18 cellular contexts compared by ENCODE assay signal in the genomic region with DNA sequence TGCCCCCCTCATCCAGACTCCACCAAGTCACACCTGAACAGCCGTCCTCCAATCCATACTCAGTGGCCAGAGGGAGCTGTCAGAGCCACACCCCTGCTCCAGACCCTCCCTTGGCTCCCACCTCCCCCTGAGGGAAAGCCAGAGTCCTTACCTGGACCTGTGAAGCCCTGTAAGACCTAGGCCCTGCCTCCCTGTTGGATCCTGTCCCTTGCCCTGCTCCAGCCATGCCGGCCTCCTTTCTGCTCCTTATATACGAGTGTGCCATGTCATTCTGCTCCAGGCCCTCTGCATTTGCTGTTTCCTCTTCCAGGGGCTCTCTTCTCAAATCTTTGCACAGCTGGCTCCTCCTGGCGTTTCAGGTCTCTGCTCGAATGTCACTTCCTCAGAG.
DNase-seq lines count a peak whose midpoint lies in the region; ATAC-seq, FAIRE-seq and TF ChIP-seq lines count a peak whose summit lies in the region.
"Had no signal": no experiment of that assay in that cellular context is flagged by ENCODE, and none has a peak within 500 bp of the region (broad histone marks: within the 10 kb centered on the region; RNA-seq: fewer than 3 reads in every experiment).

No MANE protein-coding gene starts in this region.

- no peaks in the 10 kb centered on the region for H3K9me3 Mint-ChIP-seq in astrocyte (ENCODE audit: unreplicated experiment)
- no peaks in the 10 kb centered on the region for H3K9me3 Mint-ChIP-seq in chondrocyte (ENCODE audit: low read depth)
- H3K9me3 Mint-ChIP-seq: CD4-positive, CD25-positive, alpha-beta regulatory T cell; GM23338 had no signal

- H3K27ac Mint-ChIP-seq in astrocyte (ENCODE audit: unreplicated experiment) = peak overlapping the region; percentile 9
- H3K27ac Mint-ChIP-seq in chondrocyte (ENCODE audit: unreplicated experiment) = no peak overlapping the region
- H3K27ac Mint-ChIP-seq: CD4-positive, CD25-positive, alpha-beta regulatory T cell; GM23338 had no signal

- FAIRE-seq in astrocyte (lab: Jason Lieb, UNC) = no peak
- FAIRE-seq: GM12892 had no signal

- TF ChIP-seq POLR2A in upper lobe of left lung (IDR thresholded peaks at IDR 0.05) = no peak

- peak; percentile 7 for DNase-seq in COLO668 (lab: John Stamatoyannopoulos, UW; ENCODE audit: unreplicated experiment)
- peak; percentile 27 for DNase-seq in OCI-M1 (lab: John Stamatoyannopoulos, UW)
- no peak for DNase-seq in astrocyte (ENCODE audit: low read depth)
- no peak for DNase-seq in upper lobe of left lung
- no peak for DNase-seq in chondrocyte (ENCODE audit: low spot score)
- DNase-seq in foreskin melanocyte = no peak
- DNase-seq: CD4-positive, CD25-positive, alpha-beta regulatory T cell; DND-41; NCI-H1048; NCI-H1436 treated with DMSO at 0.1 percent for 48 hours; NCI-H524 treated with DMSO at 0.1 percent for 48 hours had no signal

- H3K36me3 Mint-ChIP-seq in astrocyte (ENCODE audit: low read depth, unreplicated experiment) (no peaks in the 10 kb centered on the region), chondrocyte (ENCODE audit: low read depth) (no peaks in the 10 kb centered on the region)
- H3K36me3 Mint-ChIP-seq: CD4-positive, CD25-positive, alpha-beta regulatory T cell had no signal

- ATAC-seq in SK-N-SH treated with all-trans-retinoic acid at 6 μM for 48 hours (no peak), upper lobe of left lung (ENCODE audit: low FRiP score in 2 of 2) (no peak)
- ATAC-seq: GM23338, HCT116 had no signal

- H2AFZ ChIP-seq in astrocyte (ENCODE audit: low read depth, low read length) = no peak overlapping the region
- H2AFZ ChIP-seq: GM23338 had no signal

- no peak overlapping the region for H3K4me3 Mint-ChIP-seq in astrocyte (ENCODE audit: unreplicated experiment)
- H3K4me3 Mint-ChIP-seq in chondrocyte (ENCODE audit: unreplicated experiment) = no peak overlapping the region
- H3K4me3 Mint-ChIP-seq: CD4-positive, CD25-positive, alpha-beta regulatory T cell; GM23338 had no signal

- WGBS in upper lobe of left lung, 2 donors = 43 to 45% methylated on average over 5 of the region's 5 CpGs

- H3K9me3 ChIP-seq in astrocyte (ENCODE audit: insufficient read depth, low read depth, low read length) = no peaks in the 10 kb centered on the region
- no peaks in the 10 kb centered on the region for H3K9me3 ChIP-seq in upper lobe of left lung
- H3K9me3 ChIP-seq: SJSA1 had no signal

- H3K27me3 ChIP-seq in astrocyte (ENCODE audit: insufficient read depth, low read length) (peaks cover 8% of the 10 kb centered on the region), upper lobe of left lung (no peaks in the 10 kb centered on the region)

- H3K36me3 ChIP-seq in astrocyte (ENCODE audit: insufficient read depth, low read length) (no peaks in the 10 kb centered on the region), upper lobe of left lung (no peaks in the 10 kb centered on the region)
- H3K36me3 ChIP-seq: SJSA1 had no signal

- no peak overlapping the region for H3K9ac ChIP-seq in astrocyte (ENCODE audit: low read length)

- H3K27ac ChIP-seq in C4-2B (peak overlapping the region; percentile 54), astrocyte (ENCODE audit: low read depth, low read length) (no peak overlapping the region), upper lobe of left lung (no peak overlapping the region)
- H3K27ac ChIP-seq: RWPE1, SJSA1 had no signal

- H3K79me2 ChIP-seq in astrocyte (ENCODE audit: insufficient read depth, low read length) = no peaks in the 10 kb centered on the region

- no peak overlapping the region for H3K4me2 ChIP-seq in astrocyte (ENCODE audit: low read length)
- H3K4me2 ChIP-seq: GM23338 had no signal

- no peaks in the 10 kb centered on the region for H4K20me1 ChIP-seq in astrocyte (ENCODE audit: insufficient read depth, low read length)

- H3K4me1 Mint-ChIP-seq in astrocyte (ENCODE audit: low read depth, unreplicated experiment) (no peaks in the 10 kb centered on the region), chondrocyte (ENCODE audit: low read depth) (no peaks in the 10 kb centered on the region)

- TF ChIP-seq EP300 in upper lobe of left lung (IDR thresholded peaks at IDR 0.05) = no peak

- H3K4me1 ChIP-seq in astrocyte (ENCODE audit: insufficient read depth, low read length) (no peaks in the 10 kb centered on the region), upper lobe of left lung (peaks cover 0 to 7% (median 4%) of the 10 kb centered on the region in 4 donors)

- H3K4me3 ChIP-seq in astrocyte (ENCODE audit: insufficient read depth, low read depth, low read length) (no peak overlapping the region), upper lobe of left lung (no peak overlapping the region)
- H3K4me3 ChIP-seq: GM23338, SJSA1 had no signal

- no peak for TF ChIP-seq CTCF in C4-2B (conservative IDR thresholded peaks at IDR 0.05)
- no peak for TF ChIP-seq CTCF in astrocyte (IDR thresholded peaks at IDR 0.05; ENCODE audit: insufficient read depth, low read depth, low read length)
- TF ChIP-seq CTCF in upper lobe of left lung (IDR thresholded peaks at IDR 0.05) = no peak
- no peak for TF ChIP-seq CTCF in chondrocyte (IDR thresholded peaks at IDR 0.05)

- peaks cover 33% of the 10 kb centered on the region for H3K27me3 Mint-ChIP-seq in astrocyte (ENCODE audit: low read depth, unreplicated experiment)
- peaks cover 6% of the 10 kb centered on the region for H3K27me3 Mint-ChIP-seq in chondrocyte (ENCODE audit: low read depth)

TF ChIP-seq in SK-N-SH treated with all-trans-retinoic acid at 6 μM for 48 hours, 23 proteins besides CTCF, POLR2A, EP300 and RAD21:
- TF ChIP-seq ZNF70 (CRISPR knock-in tag; IDR thresholded peaks at IDR 0.05) (no peak), GLIS3 (CRISPR knock-in tag; IDR thresholded peaks at IDR 0.05) (no peak), SNAI2 (CRISPR knock-in tag; IDR thresholded peaks at IDR 0.05) (no peak), CSDC2 (CRISPR knock-in tag; IDR thresholded peaks at IDR 0.05) (no peak), RARB (CRISPR knock-in tag; IDR thresholded peaks at IDR 0.05) (no peak), ZFP3 (CRISPR knock-in tag; IDR thresholded peaks at IDR 0.05) (no peak), ZNF565 (CRISPR knock-in tag; conservative IDR thresholded peaks at IDR 0.05; ENCODE audit: low read depth) (no peak), ISL1 (CRISPR knock-in tag; IDR thresholded peaks at IDR 0.05) (no peak), ARNTL (CRISPR knock-in tag; IDR thresholded peaks at IDR 0.05; ENCODE audit: borderline replicate concordance, low read depth) (no peak)
- TF ChIP-seq, protein P1, sequence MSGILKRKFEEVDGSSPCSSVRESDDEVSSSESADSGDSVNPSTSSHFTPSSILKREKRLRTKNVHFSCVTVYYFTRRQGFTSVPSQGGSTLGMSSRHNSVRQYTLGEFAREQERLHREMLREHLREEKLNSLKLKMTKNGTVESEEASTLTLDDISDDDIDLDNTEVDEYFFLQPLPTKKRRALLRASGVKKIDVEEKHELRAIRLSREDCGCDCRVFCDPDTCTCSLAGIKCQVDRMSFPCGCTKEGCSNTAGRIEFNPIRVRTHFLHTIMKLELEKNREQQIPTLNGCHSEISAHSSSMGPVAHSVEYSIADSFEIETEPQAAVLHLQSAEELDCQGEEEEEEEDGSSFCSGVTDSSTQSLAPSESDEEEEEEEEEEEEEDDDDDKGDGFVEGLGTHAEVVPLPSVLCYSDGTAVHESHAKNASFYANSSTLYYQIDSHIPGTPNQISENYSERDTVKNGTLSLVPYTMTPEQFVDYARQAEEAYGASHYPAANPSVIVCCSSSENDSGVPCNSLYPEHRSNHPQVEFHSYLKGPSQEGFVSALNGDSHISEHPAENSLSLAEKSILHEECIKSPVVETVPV (CRISPR knock-in tag; IDR thresholded peaks at IDR 0.05) = no peak
- TF ChIP-seq, protein P2, sequence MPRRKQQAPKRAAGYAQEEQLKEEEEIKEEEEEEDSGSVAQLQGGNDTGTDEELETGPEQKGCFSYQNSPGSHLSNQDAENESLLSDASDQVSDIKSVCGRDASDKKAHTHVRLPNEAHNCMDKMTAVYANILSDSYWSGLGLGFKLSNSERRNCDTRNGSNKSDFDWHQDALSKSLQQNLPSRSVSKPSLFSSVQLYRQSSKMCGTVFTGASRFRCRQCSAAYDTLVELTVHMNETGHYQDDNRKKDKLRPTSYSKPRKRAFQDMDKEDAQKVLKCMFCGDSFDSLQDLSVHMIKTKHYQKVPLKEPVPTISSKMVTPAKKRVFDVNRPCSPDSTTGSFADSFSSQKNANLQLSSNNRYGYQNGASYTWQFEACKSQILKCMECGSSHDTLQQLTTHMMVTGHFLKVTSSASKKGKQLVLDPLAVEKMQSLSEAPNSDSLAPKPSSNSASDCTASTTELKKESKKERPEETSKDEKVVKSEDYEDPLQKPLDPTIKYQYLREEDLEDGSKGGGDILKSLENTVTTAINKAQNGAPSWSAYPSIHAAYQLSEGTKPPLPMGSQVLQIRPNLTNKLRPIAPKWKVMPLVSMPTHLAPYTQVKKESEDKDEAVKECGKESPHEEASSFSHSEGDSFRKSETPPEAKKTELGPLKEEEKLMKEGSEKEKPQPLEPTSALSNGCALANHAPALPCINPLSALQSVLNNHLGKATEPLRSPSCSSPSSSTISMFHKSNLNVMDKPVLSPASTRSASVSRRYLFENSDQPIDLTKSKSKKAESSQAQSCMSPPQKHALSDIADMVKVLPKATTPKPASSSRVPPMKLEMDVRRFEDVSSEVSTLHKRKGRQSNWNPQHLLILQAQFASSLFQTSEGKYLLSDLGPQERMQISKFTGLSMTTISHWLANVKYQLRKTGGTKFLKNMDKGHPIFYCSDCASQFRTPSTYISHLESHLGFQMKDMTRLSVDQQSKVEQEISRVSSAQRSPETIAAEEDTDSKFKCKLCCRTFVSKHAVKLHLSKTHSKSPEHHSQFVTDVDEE (CRISPR knock-in tag; IDR thresholded peaks at IDR 0.05) = no peak
- TF ChIP-seq, protein P3, sequence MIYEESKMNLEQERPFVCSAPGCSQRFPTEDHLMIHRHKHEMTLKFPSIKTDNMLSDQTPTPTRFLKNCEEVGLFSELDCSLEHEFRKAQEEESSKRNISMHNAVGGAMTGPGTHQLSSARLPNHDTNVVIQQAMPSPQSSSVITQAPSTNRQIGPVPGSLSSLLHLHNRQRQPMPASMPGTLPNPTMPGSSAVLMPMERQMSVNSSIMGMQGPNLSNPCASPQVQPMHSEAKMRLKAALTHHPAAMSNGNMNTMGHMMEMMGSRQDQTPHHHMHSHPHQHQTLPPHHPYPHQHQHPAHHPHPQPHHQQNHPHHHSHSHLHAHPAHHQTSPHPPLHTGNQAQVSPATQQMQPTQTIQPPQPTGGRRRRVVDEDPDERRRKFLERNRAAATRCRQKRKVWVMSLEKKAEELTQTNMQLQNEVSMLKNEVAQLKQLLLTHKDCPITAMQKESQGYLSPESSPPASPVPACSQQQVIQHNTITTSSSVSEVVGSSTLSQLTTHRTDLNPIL (CRISPR knock-in tag; IDR thresholded peaks at IDR 0.05; ENCODE audit: low read depth) = no peak

Comparison
In these comparisons a context has a peak if more than half of its experiments do, and no peak if none do; other contexts are left out.
1. DNase-seq: peak in COLO668 (single experiment) and OCI-M1 (single experiment); none in astrocyte (single experiment), upper lobe of left lung (0 of 2), chondrocyte (single experiment) and foreskin melanocyte (single experiment).